ENCODE assay signal across 10 cellular contexts in genomic region chr21:42784276-42784675, GRCh38.
DNase-seq lines count a peak whose midpoint lies in the region; ATAC-seq, FAIRE-seq and TF ChIP-seq lines count a peak whose summit lies in the region.
"Had no signal": no experiment of that assay in that cellular context is flagged by ENCODE, and none has a peak within 500 bp of the region (broad histone marks: within the 10 kb centered on the region; RNA-seq: fewer than 3 reads in every experiment).

No MANE protein-coding gene starts in this region.

- WGBS in prostate gland, result 43% methylated on average over 8 of the region's 8 CpGs
- 14 to 38% (median 23%) methylated on average over 8 of the region's 8 CpGs for WGBS in small intestine, 3 donors

- peak overlapping the region; percentile 43 for H3K4me3 ChIP-seq in DOHH2 (ENCODE audit: low read length)
- H3K4me3 ChIP-seq in prostate gland, result no peak overlapping the region
- H3K4me3 ChIP-seq in small intestine (ENCODE audit: low read depth in 1 of 2, low read length in 2 of 2), result no peak overlapping the region

- H3K4me1 ChIP-seq in DOHH2 (ENCODE audit: control insufficient read depth, low read length) (peaks cover 15% of the 10 kb centered on the region), prostate gland (replicated peaks) (peaks cover 5% of the 10 kb centered on the region), small intestine (ENCODE audit: control insufficient read depth in 2 of 2, insufficient read depth in 1 of 2, low read depth in 1 of 2, low read length in 1 of 2) (peaks cover 0 to 7% of the 10 kb centered on the region in 2 donors)

- FAIRE-seq in small intestine (lab: Jason Lieb, UNC), result no peak
- FAIRE-seq: GM19239 had no signal

- no peaks in the 10 kb centered on the region for H3F3A ChIP-seq in DOHH2 (ENCODE audit: control insufficient read depth, insufficient read depth)

- no peaks in the 10 kb centered on the region for H3K9me3 ChIP-seq in DOHH2 (ENCODE audit: control insufficient read depth, insufficient read depth, low read length)
- no peaks in the 10 kb centered on the region for H3K9me3 ChIP-seq in prostate gland
- H3K9me3 ChIP-seq in small intestine (ENCODE audit: control insufficient read depth, low read depth), result no peaks in the 10 kb centered on the region

- no peaks in the 10 kb centered on the region for H4K20me1 ChIP-seq in DOHH2 (ENCODE audit: control insufficient read depth, insufficient read depth, low read depth, low read length)

- in situ Hi-C loops in KBM-7 (cut with MboI; ENCODE audit: low pct_unique_long_range_greater_than_20kb, low sequenced_read_pairs), result no loop called here

- ATAC-seq in left cardiac atrium, result peak; percentile 17 to 47
- ATAC-seq in GM19455 (IDR thresholded peaks at IDR 0.05; ENCODE audit: unreplicated experiment), result no peak

- TF ChIP-seq CTCF in DOHH2 (IDR thresholded peaks at IDR 0.05; ENCODE audit: low read depth, low read length, poor library complexity, severe bottlenecking) (no peak), prostate gland (IDR thresholded peaks at IDR 0.05) (no peak)

- no peak overlapping the region for H3K27ac ChIP-seq in DOHH2 (ENCODE audit: low read depth, low read length)
- H3K27ac ChIP-seq in prostate gland, result peak overlapping the region; percentile 30 to 69
- peak overlapping the region in 1 of 2 donors; percentile 95 for H3K27ac ChIP-seq in small intestine (ENCODE audit: low read depth in 1 of 2, low read length in 1 of 2)

- peak; percentile 24 to 35 for DNase-seq in activated CD4-positive, alpha-beta T cell treated with anti-CD3 and anti-CD28 coated beads, Interleukin-2, amount 50 U/mL, for 48 hours
- DNase-seq in left cardiac atrium (peak; percentile 46), prostate gland (ENCODE audit: low spot score) (no peak), KBM-7 (no peak), cerebellum (ENCODE audit: low spot score) (no peak), small intestine (no peak)
- DNase-seq: NCI-H2081 treated with DMSO at 0.1 percent for 48 hours had no signal

- no peak for TF ChIP-seq POLR2A in prostate gland (IDR thresholded peaks at IDR 0.05)

- H3K36me3 ChIP-seq in DOHH2 (ENCODE audit: control insufficient read depth, low read length) (no peaks in the 10 kb centered on the region), prostate gland (no peaks in the 10 kb centered on the region), small intestine (ENCODE audit: control insufficient read depth in 2 of 2, insufficient read depth in 2 of 2, low read length in 2 of 2) (no peaks in the 10 kb centered on the region)

- H3K4me2 ChIP-seq in DOHH2 (ENCODE audit: low read length), result peak overlapping the region; percentile 54

- H3K79me2 ChIP-seq in DOHH2 (ENCODE audit: control insufficient read depth, low read length), result no peaks in the 10 kb centered on the region

- H3K27me3 ChIP-seq in DOHH2 (ENCODE audit: control insufficient read depth, low read length) (peaks cover 33% of the 10 kb centered on the region), prostate gland (replicated peaks; ENCODE audit: insufficient read depth) (no peaks in the 10 kb centered on the region), small intestine (ENCODE audit: control insufficient read depth in 2 of 2, insufficient read depth in 2 of 2, low read length in 2 of 2) (peaks cover 0 to 2% of the 10 kb centered on the region in 2 donors)

- intact Hi-C loops in left cardiac atrium (cut with DNase I), result no loop called here
- intact Hi-C loops in prostate gland (cut with DNase I), result no loop called here

- no peaks in the 10 kb centered on the region for H3K9me2 ChIP-seq in DOHH2 (replicated peaks; ENCODE audit: control insufficient read depth, low read length)

Comparison
In these comparisons a context has a peak if more than half of its experiments do, and no peak if none do; other contexts are left out.
1. DNase-seq: peak in activated CD4-positive, alpha-beta T cell treated with anti-CD3 and anti-CD28 coated beads, Interleukin-2, amount 50 U/mL, for 48 hours (2 of 2) and left cardiac atrium (single experiment); none in prostate gland (single experiment), KBM-7 (single experiment), cerebellum (single experiment) and small intestine (single experiment).